1 cellular context compared by ENCODE assay signal in the genomic region with DNA sequence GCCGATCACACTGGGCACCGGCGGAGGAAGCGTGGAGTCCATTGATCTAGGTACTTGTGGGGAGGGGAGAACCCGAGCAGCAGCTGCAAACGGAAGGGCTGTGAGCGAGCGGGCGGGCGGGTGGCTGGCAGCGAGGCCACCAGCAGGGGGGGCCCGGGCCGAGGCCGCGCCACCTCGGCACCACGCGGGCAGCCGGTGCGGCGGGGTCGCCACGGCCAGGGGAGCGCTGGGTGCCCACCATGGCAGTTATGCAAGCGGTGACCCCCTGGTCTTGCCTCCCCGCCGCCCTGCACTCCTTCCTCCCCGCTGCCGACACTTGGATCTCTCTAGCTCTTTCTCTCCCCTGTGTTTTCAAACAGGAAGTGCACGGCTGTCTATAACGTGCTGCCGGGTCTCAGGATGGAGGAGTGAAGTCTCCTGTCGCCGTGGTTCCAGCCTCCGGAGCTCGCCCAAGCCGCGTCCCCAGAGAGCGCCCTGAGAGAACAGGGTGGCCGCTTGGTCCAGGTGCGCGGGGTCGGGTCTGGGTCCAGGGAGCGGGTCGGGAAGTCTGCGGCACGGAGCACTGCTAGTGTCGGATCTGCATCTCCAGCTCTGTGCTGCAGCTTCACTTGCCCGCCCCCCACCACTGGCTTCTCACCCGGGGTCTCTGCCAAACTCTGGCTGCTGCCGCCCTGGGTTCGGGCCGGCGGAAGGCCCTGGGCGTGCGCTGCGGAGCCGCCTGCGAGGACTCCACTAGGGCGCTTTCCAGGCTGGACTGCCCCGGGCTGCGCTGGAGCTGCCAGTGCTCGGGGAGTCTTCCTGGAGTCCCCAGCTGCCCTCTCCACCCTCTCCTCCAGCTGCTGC.
TF ChIP-seq lines count a peak whose summit lies in the region.

No MANE protein-coding gene starts in this region.

TF ChIP-seq in HepG2, 621 proteins besides CTCF, POLR2A, EP300 and RAD21 (continued from another document):
- TF ChIP-seq UBTF (CRISPR knock-in tag; IDR thresholded peaks at IDR 0.05) (peak; percentile 47; the same call in 1 of the 2 replicates), MATR3 (CRISPR knock-in tag; IDR thresholded peaks at IDR 0.05) (no peak), FOXA3 (CRISPR knock-in tag; IDR thresholded peaks at IDR 0.05) (0 out of 2 replicates have a peak, but pooled peaks have one; percentile 22), PRDM4 (CRISPR knock-in tag; IDR thresholded peaks at IDR 0.05; ENCODE audit: borderline replicate concordance) (no peak), MED1 (CRISPR knock-in tag; IDR thresholded peaks at IDR 0.05) (0 out of 2 replicates have a peak, but pooled peaks have one; percentile 27), ZNF451 (CRISPR knock-in tag; IDR thresholded peaks at IDR 0.05) (no peak), ZNF274 (CRISPR knock-in tag; IDR thresholded peaks at IDR 0.05) (no peak), MYPOP (CRISPR knock-in tag; IDR thresholded peaks at IDR 0.05) (no peak), ZNF562 (CRISPR knock-in tag; IDR thresholded peaks at IDR 0.05; ENCODE audit: borderline replicate concordance) (no peak), POLR2G (IDR thresholded peaks at IDR 0.05; ENCODE audit: low read depth, low read length) (peak; percentile 46; the same call in 1 of the 2 replicates), SALL1 (CRISPR knock-in tag; IDR thresholded peaks at IDR 0.05) (peak; percentile 48)
- TF ChIP-seq, protein P1, sequence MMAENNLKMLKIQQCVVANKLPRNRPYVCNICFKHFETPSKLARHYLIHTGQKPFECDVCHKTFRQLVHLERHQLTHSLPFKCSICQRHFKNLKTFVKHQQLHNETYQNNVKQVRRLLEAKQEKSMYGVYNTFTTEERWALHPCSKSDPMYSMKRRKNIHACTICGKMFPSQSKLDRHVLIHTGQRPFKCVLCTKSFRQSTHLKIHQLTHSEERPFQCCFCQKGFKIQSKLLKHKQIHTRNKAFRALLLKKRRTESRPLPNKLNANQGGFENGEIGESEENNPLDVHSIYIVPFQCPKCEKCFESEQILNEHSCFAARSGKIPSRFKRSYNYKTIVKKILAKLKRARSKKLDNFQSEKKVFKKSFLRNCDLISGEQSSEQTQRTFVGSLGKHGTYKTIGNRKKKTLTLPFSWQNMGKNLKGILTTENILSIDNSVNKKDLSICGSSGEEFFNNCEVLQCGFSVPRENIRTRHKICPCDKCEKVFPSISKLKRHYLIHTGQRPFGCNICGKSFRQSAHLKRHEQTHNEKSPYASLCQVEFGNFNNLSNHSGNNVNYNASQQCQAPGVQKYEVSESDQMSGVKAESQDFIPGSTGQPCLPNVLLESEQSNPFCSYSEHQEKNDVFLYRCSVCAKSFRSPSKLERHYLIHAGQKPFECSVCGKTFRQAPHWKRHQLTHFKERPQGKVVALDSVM (CRISPR knock-in tag; IDR thresholded peaks at IDR 0.05), result peak; percentile 35; the same call in 1 of the 2 replicates
- TF ChIP-seq, protein P2, sequence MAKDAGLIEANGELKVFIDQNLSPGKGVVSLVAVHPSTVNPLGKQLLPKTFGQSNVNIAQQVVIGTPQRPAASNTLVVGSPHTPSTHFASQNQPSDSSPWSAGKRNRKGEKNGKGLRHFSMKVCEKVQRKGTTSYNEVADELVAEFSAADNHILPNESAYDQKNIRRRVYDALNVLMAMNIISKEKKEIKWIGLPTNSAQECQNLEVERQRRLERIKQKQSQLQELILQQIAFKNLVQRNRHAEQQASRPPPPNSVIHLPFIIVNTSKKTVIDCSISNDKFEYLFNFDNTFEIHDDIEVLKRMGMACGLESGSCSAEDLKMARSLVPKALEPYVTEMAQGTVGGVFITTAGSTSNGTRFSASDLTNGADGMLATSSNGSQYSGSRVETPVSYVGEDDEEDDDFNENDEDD (CRISPR knock-in tag; IDR thresholded peaks at IDR 0.05; ENCODE audit: borderline replicate concordance), result peak; percentile 45; the same call in 1 of the 2 replicates
